ENCODE assay signal across 8 cellular contexts in genomic region chr10:96588601-96589419, GRCh38. TPM values are rescaled to one million over a fixed set of nuclear protein-coding genes. Genes with fewer than 3 reads are reported as not detected.
A peak's percentile ranks its signal among the peaks of the same experiment; 100 is the strongest.
DNase-seq lines count a peak whose midpoint lies in the region; ATAC-seq, FAIRE-seq and TF ChIP-seq lines count a peak whose summit lies in the region.

No MANE protein-coding gene starts in this region.

- no peak for TF ChIP-seq EP300 in HepG2 (IDR thresholded peaks at IDR 0.05; ENCODE audit: low read depth in 2 of 2, low read length in 2 of 2)
- TF ChIP-seq EP300 in HepG2 (CRISPR knock-in tag; IDR thresholded peaks at IDR 0.05; ENCODE audit: borderline replicate concordance): no peak

- H3K9ac ChIP-seq in MM.1S (ENCODE audit: low read length) (no peak overlapping the region), HepG2 (ENCODE audit: insufficient read depth, low read depth, low read length) (no peak overlapping the region), mesendoderm (ENCODE audit: low read length) (no peak overlapping the region)

- H3K36me3 Mint-ChIP-seq in WTC11: no peaks in the 10 kb centered on the region

- no peak overlapping the region for H2BK5ac ChIP-seq in mesendoderm (ENCODE audit: low read length)

- FAIRE-seq in HepG2 (lab: Jason Lieb, UNC): no peak

- no peak overlapping the region for H4K5ac ChIP-seq in mesendoderm (ENCODE audit: low read length)

- H3K79me2 ChIP-seq in MM.1S (ENCODE audit: low read length) (peaks cover 28% of the 10 kb centered on the region), HepG2 (ENCODE audit: insufficient read depth, low read length) (peaks cover 28% of the 10 kb centered on the region), mesendoderm (ENCODE audit: control insufficient read depth, insufficient read depth, low read length) (peaks cover 24% of the 10 kb centered on the region)

- 82% methylated on average over 5 of the region's 5 CpGs for WGBS in HepG2 (ENCODE audit: low lambda C conversion rate)
- WGBS in mesendoderm (ENCODE audit: extremely low coverage, insufficient coverage, low lambda C conversion rate): 100% methylated on average over 1 of the region's 5 CpGs

- H3F3A ChIP-seq in MM.1S (ENCODE audit: insufficient read depth, low read length): peaks cover 13% of the 10 kb centered on the region

- peaks cover 16% of the 10 kb centered on the region; the same call in 1 of the 2 replicates for H3K4me1 ChIP-seq in MM.1S (ENCODE audit: low read length)
- peaks cover 26% of the 10 kb centered on the region for H3K4me1 ChIP-seq in HepG2 (ENCODE audit: insufficient read depth, low read length)
- no peaks in the 10 kb centered on the region for H3K4me1 ChIP-seq in mesendoderm (ENCODE audit: control insufficient read depth, low read depth, low read length)

- TF ChIP-seq CTCF in MM.1S (IDR thresholded peaks at IDR 0.05; ENCODE audit: low read length) (no peak), HepG2 (CRISPR knock-in tag; IDR thresholded peaks at IDR 0.05) (no peak), WTC11 (IDR thresholded peaks at IDR 0.05) (no peak)

- POLR2A ChIA-PET in HepG2 (lab: Yijun Ruan, JAX): interaction anchor here (2.2 kb wide), 1 partner anchor 8 kb away, joined by 12 read pairs; no protein-coding TSS in a partner anchor
- POLR2A ChIA-PET in WTC11 (lab: Charles Lee): interaction anchor here (0.6 kb wide), 1 partner anchor 12 kb away, joined by 5 read pairs; no protein-coding TSS in a partner anchor

- H2AFZ ChIP-seq in MM.1S (ENCODE audit: low read length): no peak overlapping the region
- no peak overlapping the region for H2AFZ ChIP-seq in HepG2 (ENCODE audit: low read length)

- H4K8ac ChIP-seq in mesendoderm (ENCODE audit: low read depth, low read length): no peak overlapping the region

- TF ChIP-seq POLR2A in HepG2 (IDR thresholded peaks at IDR 0.05; ENCODE audit: insufficient read depth in 1 of 2, low read depth in 2 of 2, low read length in 2 of 2): no peak

- H3K4me1 Mint-ChIP-seq in WTC11: peaks cover 10% of the 10 kb centered on the region

- H3K23ac ChIP-seq in mesendoderm (ENCODE audit: low read length): no peak overlapping the region

- H3K9me2 ChIP-seq in MM.1S (replicated peaks; ENCODE audit: insufficient read depth, low read length): no peaks in the 10 kb centered on the region

- CTCF ChIA-PET in HepG2 (lab: Yijun Ruan, JAX; ENCODE audit: low intra/inter-chr PET ratio, low total read pairs) (no interaction called here), WTC11 (lab: Charles Lee) (no interaction called here)

- no peak overlapping the region for H2BK120ac ChIP-seq in mesendoderm (ENCODE audit: low read depth, low read length)

- H3K4me3 Mint-ChIP-seq in WTC11: no peak overlapping the region

- H3K4me2 ChIP-seq in MM.1S (ENCODE audit: low read depth, low read length): peak overlapping the region; percentile 80
- peak overlapping the region; percentile 90 for H3K4me2 ChIP-seq in HepG2 (ENCODE audit: low read depth, low read length)
- H3K4me2 ChIP-seq in mesendoderm (ENCODE audit: low read length): no peak overlapping the region

- no peaks in the 10 kb centered on the region for H3K27me3 Mint-ChIP-seq in WTC11 (ENCODE audit: low read depth)

- peak; percentile 33 for ATAC-seq in GM19452 (IDR thresholded peaks at IDR 0.05; ENCODE audit: unreplicated experiment)
- no peak for ATAC-seq in HepG2
- ATAC-seq in WTC11: no peak

- no peak overlapping the region for H3K27ac Mint-ChIP-seq in WTC11

- H3K56ac ChIP-seq in mesendoderm (ENCODE audit: low read length): no peak overlapping the region

- H3K79me1 ChIP-seq in mesendoderm (ENCODE audit: low read length): no peaks in the 10 kb centered on the region

- no peak overlapping the region for H2BK15ac ChIP-seq in mesendoderm (replicated peaks; ENCODE audit: low read depth)

- no peak for TF ChIP-seq RAD21 in HepG2 (CRISPR knock-in tag; IDR thresholded peaks at IDR 0.05)

- H3K4ac ChIP-seq in mesendoderm (ENCODE audit: low read depth, low read length): no peak overlapping the region

- H3K4me3 ChIP-seq in MM.1S (ENCODE audit: low read length) (no peak overlapping the region), HepG2 (replicated peaks in 1 of 3; ENCODE audit: insufficient read depth in 1 of 3, low read depth in 2 of 3, low read length in 3 of 3) (no peak overlapping the region), mesendoderm (ENCODE audit: low read length) (no peak overlapping the region)

- peak; percentile 53 for DNase-seq in EL
- DNase-seq in MM.1S: no peak
- no peak for DNase-seq in HepG2 (ENCODE audit: low spot score)
- no peak for DNase-seq in mesendoderm
- no peak for DNase-seq in cerebellar nuclear complex (lab: John Stamatoyannopoulos, UW)
- no peak for DNase-seq in WTC11 (ENCODE audit: low spot score)
- no peak for DNase-seq in central memory CD4-positive, alpha-beta T cell

- H3K27ac ChIP-seq in MM.1S (ENCODE audit: low read length): no peak overlapping the region
- H3K27ac ChIP-seq in HepG2 (ENCODE audit: extremely low read length, insufficient read depth, low read length): no peak overlapping the region
- H3K27ac ChIP-seq in mesendoderm (ENCODE audit: low read depth, low read length): no peak overlapping the region

- H3K27me3 ChIP-seq in MM.1S (replicated peaks; ENCODE audit: insufficient read depth, low read length): no peaks in the 10 kb centered on the region
- H3K27me3 ChIP-seq in HepG2 (ENCODE audit: control insufficient read depth in 1 of 2, insufficient read depth in 2 of 2, low read length in 2 of 2): no peaks in the 10 kb centered on the region; a peak in 1 of 5 replicates
- no peaks in the 10 kb centered on the region for H3K27me3 ChIP-seq in mesendoderm (ENCODE audit: insufficient read depth, low read length, poor library complexity)

- BruUV-seq in HepG2 (replicated peaks; lab: Mats Ljungman, UMichigan): no TSS peak

- H3K36me3 ChIP-seq in MM.1S (replicated peaks; ENCODE audit: insufficient read depth, low read length) (no peaks in the 10 kb centered on the region), HepG2 (replicated peaks in 1 of 2; ENCODE audit: control insufficient read depth in 1 of 2, insufficient read depth in 2 of 2, low read length in 2 of 2) (no peaks in the 10 kb centered on the region), mesendoderm (ENCODE audit: control insufficient read depth, insufficient read depth, low read length) (no peaks in the 10 kb centered on the region)

- H3K9me3 Mint-ChIP-seq in WTC11: no peaks in the 10 kb centered on the region

- intact Hi-C loops in HepG2 (cut with micrococcal nuclease; ENCODE audit: unreplicated experiment): loop anchor here (2.0 kb wide), 1 partner anchor 24 kb away; no protein-coding TSS in a partner anchor

- H3K18ac ChIP-seq in mesendoderm (ENCODE audit: low read length): no peak overlapping the region

- no peak overlapping the region for H2AK5ac ChIP-seq in mesendoderm (ENCODE audit: low read length)

- in situ Hi-C loops in HepG2 (cut with HindIII; ENCODE audit: extremely low pct_ligation_motif_present, low pct_unique_long_range_greater_than_20kb): no loop called here

- H3K9me3 ChIP-seq in MM.1S (replicated peaks; ENCODE audit: insufficient read depth, low read length) (no peaks in the 10 kb centered on the region), HepG2 (ENCODE audit: low read length) (no peaks in the 10 kb centered on the region)

- H4K20me1 ChIP-seq in MM.1S (ENCODE audit: insufficient read depth, low read length): peaks cover 4% of the 10 kb centered on the region; the same call in 1 of the 2 replicates
- H4K20me1 ChIP-seq in HepG2 (ENCODE audit: insufficient read depth, low read length): peaks cover 23% of the 10 kb centered on the region; the same call in 1 of the 2 replicates

TF ChIP-seq in HepG2, 621 proteins besides CTCF, POLR2A, EP300 and RAD21 (continues in another document):
- TF ChIP-seq HNF4A (CRISPR knock-in tag; IDR thresholded peaks at IDR 0.05) (no peak), PRPF4 (IDR thresholded peaks at IDR 0.05; ENCODE audit: low read depth, low read length, poor library complexity, severe bottlenecking) (no peak), ZNF768 (CRISPR knock-in tag; IDR thresholded peaks at IDR 0.05) (no peak), RBAK (CRISPR knock-in tag; IDR thresholded peaks at IDR 0.05) (no peak), ZNF773 (CRISPR knock-in tag; IDR thresholded peaks at IDR 0.05; ENCODE audit: borderline replicate concordance) (no peak)

RNA-seq across cellular contexts. Expression of gene TM9SF3, which starts 2.0 kb away (rescaled TPM):
- 86.8 and 120 TPM in 2 replicates for total RNA-seq in HepG2 (2016; rRNA removed; fragmentation: Illumina TruSeq; extraction: Trizol)
- 31.8 and 36.9 TPM in 2 replicates for total RNA-seq in HepG2 (2016; cell fraction: cytosol; rRNA removed; fragmentation: Illumina TruSeq; extraction: Trizol; ENCODE audit: low read depth)
- total RNA-seq in HepG2 (2016; cell fraction: insoluble cytoplasmic fraction; rRNA removed; fragmentation: Illumina TruSeq; extraction: Trizol): 86.8 and 122 TPM in 2 replicates
- total RNA-seq in HepG2 (2016; cell fraction: membrane; rRNA removed; fragmentation: Illumina TruSeq; extraction: Trizol): 49.6 and 60.6 TPM in 2 replicates
- total RNA-seq in HepG2 (2016; cell fraction: nucleus; rRNA removed; fragmentation: Illumina TruSeq; extraction: Trizol): 124 and 152 TPM in 2 replicates
- polyA plus RNA-seq in HepG2 (2011; rRNA removed): 38.4 and 43.8 TPM in 2 replicates
- polyA plus RNA-seq in HepG2 (2011; cell fraction: cytosol; rRNA removed): 44.8 and 98.9 TPM in 2 replicates
- 34.3 and 45.7 TPM in 2 replicates for polyA plus RNA-seq in HepG2 (2011; cell fraction: nucleus; rRNA removed)
- 81.7 and 88.4 TPM in 2 replicates for polyA plus RNA-seq in HepG2 (2012)
- 8.5 and 10.4 TPM in 2 replicates for polyA plus RNA-seq in HepG2 (2016; cell fraction: cytosol; fragmentation: Illumina TruSeq; extraction: Trizol; ENCODE audit: low read depth)
- 64.6 and 77.0 TPM in 2 replicates for polyA plus RNA-seq in HepG2 (2016; cell fraction: insoluble cytoplasmic fraction; fragmentation: Illumina TruSeq; extraction: Trizol; ENCODE audit: low read depth)
- polyA plus RNA-seq in HepG2 (2016; cell fraction: membrane; fragmentation: Illumina TruSeq; extraction: Trizol; ENCODE audit: low read depth): 21.8 and 23.0 TPM in 2 replicates
- polyA plus RNA-seq in HepG2 (2016; cell fraction: nucleus; fragmentation: Illumina TruSeq; extraction: Trizol; ENCODE audit: insufficient read depth, low read depth): 107 and 112 TPM in 2 replicates
- 36.3 and 40.6 TPM in 2 replicates for polyA minus RNA-seq in HepG2 (2011; rRNA and poly(A)+ RNA removed; ENCODE audit: low replicate concordance)
- polyA minus RNA-seq in HepG2 (2011; cell fraction: cytosol; rRNA and poly(A)+ RNA removed): 55.8 and 62.3 TPM in 2 replicates
- 121 and 136 TPM in 2 replicates for polyA minus RNA-seq in HepG2 (2011; cell fraction: nucleus; rRNA and poly(A)+ RNA removed)
- polyA plus RNA-seq in mesendoderm (2013, experiment 1 of 2): 54.1 TPM
- 50.4 TPM for polyA plus RNA-seq in mesendoderm (2013, experiment 2 of 2)
- total RNA-seq in WTC11 (2021): 107 to 116 TPM (median 113 TPM) in 3 replicates
